8 cellular contexts compared by ENCODE assay signal in genomic region chr2:48529676-48530032, GRCh38. TPM values are rescaled to one million over a fixed set of nuclear protein-coding genes. Genes with fewer than 3 reads are reported as not detected.
DNase-seq lines count a peak whose midpoint lies in the region; ATAC-seq lines count a peak whose summit lies in the region.

No MANE protein-coding gene starts in this region.

- H3K4me3 ChIP-seq in naive thymus-derived CD4-positive, alpha-beta T cell (ENCODE audit: low read length): peak overlapping the region; percentile 46

- peaks cover 15% of the 10 kb centered on the region for H3K4me1 Mint-ChIP-seq in central memory CD8-positive, alpha-beta T cell
- H3K4me1 Mint-ChIP-seq in naive thymus-derived CD4-positive, alpha-beta T cell: peaks cover 5 to 17% (median 14%) of the 10 kb centered on the region in 7 donors

- H3K36me3 ChIP-seq in naive thymus-derived CD4-positive, alpha-beta T cell (ENCODE audit: control insufficient read depth in 2 of 3, insufficient read depth in 3 of 3, low read length in 3 of 3): no peaks in the 10 kb centered on the region

- H3K9me3 ChIP-seq in naive thymus-derived CD4-positive, alpha-beta T cell (ENCODE audit: control insufficient read depth in 2 of 3, low read length in 3 of 3): no peaks in the 10 kb centered on the region

- intact Hi-C loops in naive thymus-derived CD4-positive, alpha-beta T cell (cut with micrococcal nuclease): no loop called here

- H3K36me3 Mint-ChIP-seq in central memory CD8-positive, alpha-beta T cell (ENCODE audit: insufficient read depth): peaks cover 10% of the 10 kb centered on the region
- H3K36me3 Mint-ChIP-seq in naive thymus-derived CD4-positive, alpha-beta T cell: peaks cover 0 to 9% (median 4%) of the 10 kb centered on the region in 5 donors

- no peaks in the 10 kb centered on the region for H3K27me3 Mint-ChIP-seq in central memory CD8-positive, alpha-beta T cell
- peaks cover 0 to 15% (median 0%) of the 10 kb centered on the region in 5 donors for H3K27me3 Mint-ChIP-seq in naive thymus-derived CD4-positive, alpha-beta T cell

- no peaks in the 10 kb centered on the region for H3K27me3 ChIP-seq in naive thymus-derived CD4-positive, alpha-beta T cell (ENCODE audit: control insufficient read depth in 2 of 2, insufficient read depth in 2 of 2, low read length in 2 of 2)

- no peaks in the 10 kb centered on the region for H3K4me1 ChIP-seq in naive thymus-derived CD4-positive, alpha-beta T cell (ENCODE audit: control insufficient read depth in 2 of 2, insufficient read depth in 2 of 2, low read length in 2 of 2)

- peak overlapping the region; percentile 85 for H3K27ac Mint-ChIP-seq in central memory CD8-positive, alpha-beta T cell (ENCODE audit: low read depth)
- peak overlapping the region in 3 of 9 donors; percentile 14 to 64 (median 63) for H3K27ac Mint-ChIP-seq in naive thymus-derived CD4-positive, alpha-beta T cell

- POLR2A ChIA-PET in naive thymus-derived CD4-positive, alpha-beta T cell (lab: Charles Lee): interaction anchor here (0.5 kb wide), 1 partner anchor 18 kb away, joined by 3 read pairs; no protein-coding TSS in a partner anchor

- no peaks in the 10 kb centered on the region for H3K9me3 Mint-ChIP-seq in central memory CD8-positive, alpha-beta T cell
- H3K9me3 Mint-ChIP-seq in naive thymus-derived CD4-positive, alpha-beta T cell: no peaks in the 10 kb centered on the region

- CTCF ChIA-PET in naive thymus-derived CD4-positive, alpha-beta T cell (lab: Charles Lee): no interaction called here

- peak overlapping the region; percentile 87 for H3K4me3 Mint-ChIP-seq in central memory CD8-positive, alpha-beta T cell
- peak overlapping the region; percentile 77 to 91 (median 89) for H3K4me3 Mint-ChIP-seq in naive thymus-derived CD4-positive, alpha-beta T cell

- DNase-seq in NCI-H2227 (lab: John Stamatoyannopoulos, UW; ENCODE audit: unreplicated experiment) (peak; percentile 17), epidermal melanocyte (ENCODE audit: insufficient read length, low spot score) (no peak), NCI-H1048 (lab: John Stamatoyannopoulos, UW) (no peak)
- no peak for DNase-seq in central memory CD8-positive, alpha-beta T cell (ENCODE audit: low spot score in 2 of 2)
- peak in 1 of 9 donors; percentile 6 for DNase-seq in naive thymus-derived CD4-positive, alpha-beta T cell

- H3K27ac ChIP-seq in naive thymus-derived CD4-positive, alpha-beta T cell (ENCODE audit: low read depth, low read length): no peak overlapping the region

- ATAC-seq in GM18909 (IDR thresholded peaks at IDR 0.05; ENCODE audit: poor library complexity, unreplicated experiment): peak; percentile 12
- peak; percentile 25 for ATAC-seq in central memory CD8-positive, alpha-beta T cell (replicated peaks; ENCODE audit: extremely low read depth, poor library complexity, severe bottlenecking)
- peak; percentile 16 for ATAC-seq in naive thymus-derived CD4-positive, alpha-beta T cell
- no peak for ATAC-seq in GM21423 (IDR thresholded peaks at IDR 0.05; ENCODE audit: unreplicated experiment)
- ATAC-seq in GM19455 (IDR thresholded peaks at IDR 0.05; ENCODE audit: unreplicated experiment): no peak

RNA-seq across cellular contexts. Expression of gene STON1, which starts 0.3 kb away (rescaled TPM):
- 1 to 10 TPM; 1.8 to 3.7 (median 2.5) TPM for total RNA-seq in naive thymus-derived CD4-positive, alpha-beta T cell
- polyA plus RNA-seq in naive thymus-derived CD4-positive, alpha-beta T cell: under 1 TPM; 0.39 to 0.57 TPM

Comparison
In these comparisons a context has a peak if more than half of its experiments do, and no peak if none do; other contexts are left out.
1. ATAC-seq: peak in GM18909 (single experiment), central memory CD8-positive, alpha-beta T cell (single experiment) and naive thymus-derived CD4-positive, alpha-beta T cell (single experiment); none in GM21423 (single experiment) and GM19455 (single experiment).